8 cellular contexts compared by ENCODE assay signal in genomic region chr5:95822408-95823240, GRCh38. TPM values are rescaled to one million over a fixed set of nuclear protein-coding genes. Genes with fewer than 3 reads are reported as not detected.
A peak's percentile ranks its signal among the peaks of the same experiment; 100 is the strongest.
DNase-seq lines count a peak whose midpoint lies in the region; ATAC-seq and TF ChIP-seq lines count a peak whose summit lies in the region.

Gene GLRX (minus strand): TSS chr5:95822726. CDS start chr5:95822662, 64 bp downstream.

- DNase-seq in NCI-H2081 (lab: John Stamatoyannopoulos, UW) (peak; percentile 32 to 45), NCI-H2081 treated with DMSO at 0.1 percent for 48 hours (lab: John Stamatoyannopoulos, UW) (no peak), KBM-7 (peak; percentile 75), T follicular helper cell (ENCODE audit: low read depth) (peak; percentile 46), MCF 10A (ENCODE audit: unreplicated experiment) (peak; percentile 93), iPS DF 6.9 (ENCODE audit: low read depth, low spot score) (no peak), retina (peak; percentile 89)

- H3K36me3 ChIP-seq in iPS DF 6.9 (ENCODE audit: control insufficient read depth, insufficient read depth, low read length) = no peaks in the 10 kb centered on the region

- CTCF ChIA-PET in MCF 10A (lab: Yijun Ruan, JAX) = interaction anchor here (0.6 to 6.8 kb wide), 19 partner anchors 15 to 522 kb away, joined by 3 to 50 read pairs (median 4); partner anchors contain the start of gene RFESD

- H3K27ac ChIP-seq in iPS DF 6.9 (ENCODE audit: low read length) = no peak within 1 kb of the TSS

- H3K4me3 ChIP-seq in iPS DF 6.9 (ENCODE audit: low read length) = peak within 1 kb of the TSS; percentile 63; the same call in 1 of the 2 replicates

- in situ Hi-C loops in KBM-7 (cut with MboI; ENCODE audit: low pct_unique_long_range_greater_than_20kb, low sequenced_read_pairs) = no loop called here

- peak; percentile 41 for ATAC-seq in GM21786 (IDR thresholded peaks at IDR 0.05; ENCODE audit: unreplicated experiment)

- BruUV-seq in MCF 10A (replicated peaks; lab: Mats Ljungman, UMichigan) = no TSS peak

- no peaks in the 10 kb centered on the region for H3K27me3 ChIP-seq in iPS DF 6.9 (ENCODE audit: control insufficient read depth, insufficient read depth, low read length)

- H3K36me3 Mint-ChIP-seq in MCF 10A (ENCODE audit: insufficient read depth, unreplicated experiment) = peaks cover 18% of the 10 kb centered on the region

- no peaks in the 10 kb centered on the region for H3K27me3 Mint-ChIP-seq in MCF 10A (ENCODE audit: insufficient read depth, unreplicated experiment)

- no CpG with 5 or more reads among the region's 14 CpGs for WGBS in iPS DF 6.9 (ENCODE audit: insufficient coverage, insufficient read length)

- peaks cover 42% of the 10 kb centered on the region for H3K4me1 Mint-ChIP-seq in MCF 10A (ENCODE audit: insufficient read depth, unreplicated experiment)

- intact Hi-C loops in MCF 10A (cut with micrococcal nuclease) = loop anchor here (1.0 kb wide), 2 partner anchors 20 to 41 kb away; no protein-coding TSS in a partner anchor

- no peak for TF ChIP-seq CTCF in MCF 10A (IDR thresholded peaks at IDR 0.05; ENCODE audit: unreplicated experiment)

- no peaks in the 10 kb centered on the region for H3K9me3 ChIP-seq in iPS DF 6.9 (ENCODE audit: control insufficient read depth, insufficient read depth, low read length)

- no peaks in the 10 kb centered on the region for H3K9me3 Mint-ChIP-seq in MCF 10A (ENCODE audit: unreplicated experiment)

- POLR2A ChIA-PET in MCF 10A (lab: Yijun Ruan, JAX) = interaction anchor here (0.6 to 4.0 kb wide), 28 partner anchors 9 to 779 kb away, joined by 3 to 55 read pairs (median 4); partner anchors contain the start of genes ARSK, RFESD, RHOBTB3 and SKIC3

- H3K4me1 ChIP-seq in iPS DF 6.9 (ENCODE audit: control insufficient read depth, insufficient read depth, low read length) = peaks cover 3% of the 10 kb centered on the region

- peak within 1 kb of the TSS; percentile 95 for H3K4me3 Mint-ChIP-seq in MCF 10A (ENCODE audit: unreplicated experiment)

- peak within 1 kb of the TSS; percentile 92 for H3K27ac Mint-ChIP-seq in MCF 10A (ENCODE audit: low read depth, unreplicated experiment)

RNA-seq across cellular contexts. Expression of gene GLRX, which starts in this region (rescaled TPM):
- 41.4 and 59.2 TPM in 2 replicates for total RNA-seq in MCF 10A (2022)

Comparison
In these comparisons a context has a peak if more than half of its experiments do, and no peak if none do; other contexts are left out.
1. DNase-seq: peak in NCI-H2081 (2 of 2), KBM-7 (single experiment), T follicular helper cell (single experiment), MCF 10A (single experiment) and retina (single experiment); none in NCI-H2081 treated with DMSO at 0.1 percent for 48 hours (single experiment) and iPS DF 6.9 (single experiment).